In the genomic region with DNA sequence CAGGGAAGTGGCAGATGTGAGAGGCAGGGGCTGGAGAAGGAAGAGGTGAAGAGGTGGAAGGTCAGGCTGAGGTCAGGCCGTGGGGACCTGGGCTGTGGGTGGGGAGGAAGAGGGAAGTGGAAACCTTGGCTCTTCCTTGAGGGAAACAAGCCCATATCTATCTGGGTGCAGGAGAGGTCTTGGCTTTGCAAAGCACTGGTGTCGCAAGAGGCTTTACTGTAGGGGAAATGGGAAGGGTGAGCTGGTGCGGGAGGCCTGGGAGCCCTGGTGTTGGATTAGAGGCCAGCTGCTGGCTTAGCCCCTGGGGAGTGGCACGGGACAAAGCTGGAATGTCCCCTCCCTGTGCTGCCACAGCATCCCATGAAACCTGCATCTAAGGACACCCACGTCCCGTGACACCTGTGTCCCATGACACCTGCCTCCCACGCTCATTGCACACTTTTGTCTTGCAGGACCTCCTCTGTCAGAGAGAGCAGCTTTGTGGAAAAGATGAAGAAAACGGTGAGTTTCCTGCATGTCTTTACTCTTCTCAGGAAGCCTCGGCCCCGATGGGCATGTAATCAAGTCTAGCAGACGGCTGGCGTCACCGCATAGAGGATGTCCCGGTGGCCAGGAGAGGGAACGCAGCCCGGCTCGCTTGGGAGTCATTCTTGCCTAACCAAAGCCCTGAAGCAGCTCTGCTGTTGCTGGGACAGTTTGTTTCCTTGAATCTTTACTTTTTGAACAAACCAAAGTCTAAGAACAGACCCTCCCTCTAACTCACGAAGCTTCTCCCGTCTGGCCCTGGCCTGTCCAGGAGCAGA, we compare ENCODE assay signal across 8 cellular contexts. TPM values are rescaled to one million over a fixed set of nuclear protein-coding genes. Genes with fewer than 3 reads are reported as not detected.
A peak's percentile ranks its signal among the peaks of the same experiment; 100 is the strongest.
DNase-seq lines count a peak whose midpoint lies in the region; ATAC-seq, FAIRE-seq and TF ChIP-seq lines count a peak whose summit lies in the region.

No MANE protein-coding gene starts in this region.

- H3K4me1 ChIP-seq in A673 (ENCODE audit: insufficient read depth, low read length, poor library complexity, severe bottlenecking) (no peaks in the 10 kb centered on the region), lower lobe of right lung (peaks cover 39% of the 10 kb centered on the region)

- no peaks in the 10 kb centered on the region for H3K9me3 ChIP-seq in A673 (ENCODE audit: low read depth, low read length, poor library complexity, severe bottlenecking)
- H3K9me3 ChIP-seq in lower lobe of right lung: no peaks in the 10 kb centered on the region

- peak; percentile 39 for DNase-seq in A673 (ENCODE audit: low spot score)
- peak; percentile 87 to 97 for DNase-seq in HL-60 (ENCODE audit: low read depth in 1 of 2, low spot score in 1 of 2)
- DNase-seq in bronchial epithelial cell (ENCODE audit: low read depth): no peak
- DNase-seq in lower lobe of right lung: peak; percentile 75
- no peak for DNase-seq in activated CD4-positive, alpha-beta memory T cell treated with anti-CD3 and anti-CD28 coated beads, Interleukin-2, amount 10 ng/mL, durations not matched to agents 7 days and 5 days
- no peak for DNase-seq in NCI-H2029 (lab: John Stamatoyannopoulos, UW)
- no peak for DNase-seq in effector CD4-positive, alpha-beta T cell

- H3K27ac Mint-ChIP-seq in activated CD4-positive, alpha-beta memory T cell treated with anti-CD3 and anti-CD28 coated beads, Interleukin-2, amount 10 ng/mL, durations not matched to agents 7 days and 5 days: no peak overlapping the region

- TF ChIP-seq CTCF in A673 (conservative IDR thresholded peaks at IDR 0.05; ENCODE audit: low read depth, low read length) (0 out of 2 replicates have a peak, but pooled peaks have one; percentile 13), HL-60 (IDR thresholded peaks at IDR 0.05; ENCODE audit: insufficient read depth, low read length) (peak; percentile 17), bronchial epithelial cell (IDR thresholded peaks at IDR 0.05; ENCODE audit: insufficient read depth, low read length, severe bottlenecking) (no peak), lower lobe of right lung (IDR thresholded peaks at IDR 0.05) (no peak)

- intact Hi-C loops in A673 (cut with micrococcal nuclease; ENCODE audit: unreplicated experiment): no loop called here
- intact Hi-C loops in lower lobe of right lung (cut with DNase I): no loop called here

- no peaks in the 10 kb centered on the region for H3K27me3 Mint-ChIP-seq in activated CD4-positive, alpha-beta memory T cell treated with anti-CD3 and anti-CD28 coated beads, Interleukin-2, amount 10 ng/mL, durations not matched to agents 7 days and 5 days

- no TSS peak for BruUV-seq in A673 (replicated peaks; lab: Mats Ljungman, UMichigan)

- H3K4me3 ChIP-seq in A673 (ENCODE audit: low read depth, low read length, poor library complexity, severe bottlenecking) (no peak overlapping the region), HL-60 (replicated peaks; ENCODE audit: insufficient read depth, low read length) (no peak overlapping the region), bronchial epithelial cell (ENCODE audit: low read depth, low read length) (no peak overlapping the region), lower lobe of right lung (no peak overlapping the region)

- POLR2A ChIA-PET in A673 (lab: Charles Lee; ENCODE audit: low non-redundant PET): no interaction called here
- POLR2A ChIA-PET in activated CD4-positive, alpha-beta memory T cell treated with anti-CD3 and anti-CD28 coated beads, Interleukin-2, amount 10 ng/mL, durations not matched to agents 7 days and 5 days (lab: Charles Lee): no interaction called here

- H3K36me3 ChIP-seq in A673 (ENCODE audit: insufficient read depth, low read length, poor library complexity, severe bottlenecking): peaks cover 8% of the 10 kb centered on the region
- H3K36me3 ChIP-seq in bronchial epithelial cell (ENCODE audit: control insufficient read depth, insufficient read depth, low read length): peaks cover 3% of the 10 kb centered on the region
- peaks cover 61% of the 10 kb centered on the region for H3K36me3 ChIP-seq in lower lobe of right lung

- H3K4me1 Mint-ChIP-seq in activated CD4-positive, alpha-beta memory T cell treated with anti-CD3 and anti-CD28 coated beads, Interleukin-2, amount 10 ng/mL, durations not matched to agents 7 days and 5 days: peaks cover 3% of the 10 kb centered on the region

- H3K4me3 Mint-ChIP-seq in activated CD4-positive, alpha-beta memory T cell treated with anti-CD3 and anti-CD28 coated beads, Interleukin-2, amount 10 ng/mL, durations not matched to agents 7 days and 5 days: no peak overlapping the region

- CTCF ChIA-PET in A673 (lab: Charles Lee): no interaction called here
- CTCF ChIA-PET in activated CD4-positive, alpha-beta memory T cell treated with anti-CD3 and anti-CD28 coated beads, Interleukin-2, amount 10 ng/mL, durations not matched to agents 7 days and 5 days (lab: Charles Lee): no interaction called here

- ATAC-seq in lower lobe of right lung (peak; percentile 58 to 74), GM21381 (IDR thresholded peaks at IDR 0.05; ENCODE audit: unreplicated experiment) (no peak)

- FAIRE-seq in bronchial epithelial cell (lab: Jason Lieb, UNC): peak; percentile 73

- peaks cover 9% of the 10 kb centered on the region for H3K36me3 Mint-ChIP-seq in activated CD4-positive, alpha-beta memory T cell treated with anti-CD3 and anti-CD28 coated beads, Interleukin-2, amount 10 ng/mL, durations not matched to agents 7 days and 5 days (ENCODE audit: low read depth)

- H3K27me3 ChIP-seq in A673 (replicated peaks; ENCODE audit: insufficient read depth, low read depth, low read length, poor library complexity) (no peaks in the 10 kb centered on the region), HL-60 (ENCODE audit: insufficient read depth, poor library complexity, severe bottlenecking) (no peaks in the 10 kb centered on the region), bronchial epithelial cell (ENCODE audit: control insufficient read depth, insufficient read depth, low read length) (no peaks in the 10 kb centered on the region), lower lobe of right lung (ENCODE audit: low read depth) (no peaks in the 10 kb centered on the region)

- H3K27ac ChIP-seq in A673 (ENCODE audit: low read depth, low read length, poor library complexity, severe bottlenecking) (no peak overlapping the region), HL-60 (replicated peaks) (no peak overlapping the region), lower lobe of right lung (peak overlapping the region; percentile 54)

- H3K9me3 Mint-ChIP-seq in activated CD4-positive, alpha-beta memory T cell treated with anti-CD3 and anti-CD28 coated beads, Interleukin-2, amount 10 ng/mL, durations not matched to agents 7 days and 5 days: no peaks in the 10 kb centered on the region

RNA-seq across cellular contexts. Expression of gene TMEM120A, which starts 22.2 kb away (rescaled TPM):
- total RNA-seq in A673 (2021) (18.7 and 18.9 TPM in 2 replicates), bronchial epithelial cell (21.6 and 34.7 TPM in 2 replicates), lower lobe of right lung (42.7 TPM)
- 10 to 100 TPM; 34.3 to 34.9 TPM for total RNA-seq in activated CD4-positive, alpha-beta memory T cell treated with anti-CD3 and anti-CD28 coated beads, Interleukin-2, amount 10 ng/mL, durations not matched to agents 7 days and 5 days

RNA-seq across cellular contexts. Expression of gene POR, which starts 57.2 kb away (rescaled TPM):
- total RNA-seq in A673 (2021) (99.3 and 104 TPM in 2 replicates), bronchial epithelial cell (75.0 and 179 TPM in 2 replicates), lower lobe of right lung (244 TPM)
- total RNA-seq in activated CD4-positive, alpha-beta memory T cell treated with anti-CD3 and anti-CD28 coated beads, Interleukin-2, amount 10 ng/mL, durations not matched to agents 7 days and 5 days: 10 to 100 TPM; 34.0 to 45.3 TPM

Comparison
In these comparisons a context has a peak if more than half of its experiments do, and no peak if none do; other contexts are left out.
1. DNase-seq: peak in A673 (single experiment), HL-60 (2 of 2) and lower lobe of right lung (single experiment); none in bronchial epithelial cell (single experiment), activated CD4-positive, alpha-beta memory T cell treated with anti-CD3 and anti-CD28 coated beads, Interleukin-2, amount 10 ng/mL, durations not matched to agents 7 days and 5 days (single experiment), NCI-H2029 (single experiment) and effector CD4-positive, alpha-beta T cell (single experiment).
2. CTCF ChIP-seq: peak in A673 (single experiment) and HL-60 (single experiment); none in bronchial epithelial cell (single experiment) and lower lobe of right lung (single experiment).